In the genomic region with DNA sequence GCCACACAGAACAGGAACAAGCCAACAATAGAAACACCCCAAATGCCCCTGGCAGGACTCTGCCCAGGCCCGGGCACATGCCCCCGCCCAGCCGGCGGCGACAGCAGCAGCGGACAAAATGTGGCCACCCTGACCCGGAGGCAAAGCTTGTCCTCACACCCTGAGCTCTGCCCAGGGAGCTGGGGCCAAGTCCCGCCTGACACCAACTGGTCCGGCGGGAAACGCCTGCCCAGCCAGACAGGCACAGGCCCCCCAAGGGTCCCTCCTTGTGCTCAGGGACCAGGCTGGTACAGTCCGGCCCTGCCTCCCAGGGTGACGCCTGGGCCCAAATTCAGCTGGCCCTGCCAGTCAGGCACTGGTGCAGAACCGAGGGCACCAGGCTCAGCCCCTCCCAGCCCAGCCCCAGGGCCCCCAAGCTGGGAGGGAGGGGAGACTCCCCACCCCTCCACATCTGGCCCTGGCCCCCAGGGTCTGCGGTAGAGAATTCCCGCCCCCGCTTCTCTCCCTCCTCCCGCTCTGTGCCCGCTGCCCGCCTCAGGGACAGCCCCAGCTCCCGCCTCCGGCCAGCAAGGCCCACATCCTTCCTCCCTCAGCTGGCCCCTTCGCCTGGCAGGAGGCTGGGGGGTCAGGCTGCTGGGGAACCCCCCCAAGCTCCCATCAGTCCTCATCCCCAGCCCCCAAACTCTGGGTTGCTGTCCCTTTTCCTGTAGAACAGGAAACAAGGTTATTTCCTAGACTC, we compare ENCODE assay signal across 8 cellular contexts. TPM values are rescaled to one million over a fixed set of nuclear protein-coding genes. Genes with fewer than 3 reads are reported as not detected.
DNase-seq lines count a peak whose midpoint lies in the region; ATAC-seq and TF ChIP-seq lines count a peak whose summit lies in the region.

No MANE protein-coding gene starts in this region.

- H3K4me3 ChIP-seq in duodenal mucosa (ENCODE audit: low read depth in 1 of 2, low read length in 2 of 2) (peak overlapping the region; percentile 55 to 62), tibial nerve (peak overlapping the region; percentile 78 to 99 (median 94))

- H3K27me3 ChIP-seq in duodenal mucosa (ENCODE audit: control insufficient read depth in 1 of 2, insufficient read depth in 2 of 2, low read length in 2 of 2) (no peaks in the 10 kb centered on the region), tibial nerve (no peaks in the 10 kb centered on the region)

- TF ChIP-seq EP300 in tibial nerve (IDR thresholded peaks at IDR 0.05) = peak in 1 of 2 donors; percentile 49

- 0 to 3% methylated on average over 18 to 20 of the region's 23 CpGs for WGBS in tibial nerve, 2 donors

- H3K36me3 ChIP-seq in duodenal mucosa (ENCODE audit: control insufficient read depth in 1 of 2, insufficient read depth in 2 of 2, low read length in 2 of 2) = no peaks in the 10 kb centered on the region
- no peaks in the 10 kb centered on the region for H3K36me3 ChIP-seq in tibial nerve

- TF ChIP-seq CTCF in tibial nerve (IDR thresholded peaks at IDR 0.05) = no peak

- DNase-seq in ELF-1 (ENCODE audit: low read depth, low spot score) (peak; percentile 58), NCI-H226 (peak; percentile 50), medulla oblongata (ENCODE audit: extremely low spot score) (peak; percentile 83), tibial nerve (ENCODE audit: low spot score in 2 of 2) (no peak), hepatic stellate cell (ENCODE audit: low spot score) (no peak), NCI-H345 (lab: John Stamatoyannopoulos, UW) (no peak)

- H3K9ac ChIP-seq in duodenal mucosa (ENCODE audit: low read depth in 1 of 2, low read length in 2 of 2) = peak overlapping the region in 1 of 2 donors; percentile 32

- ATAC-seq in HG03095 (IDR thresholded peaks at IDR 0.05; ENCODE audit: unreplicated experiment) = no peak

- TF ChIP-seq POLR2A in tibial nerve (IDR thresholded peaks at IDR 0.05) = peak in 1 of 2 donors; percentile 24

- H3K9me3 ChIP-seq in duodenal mucosa (ENCODE audit: control insufficient read depth in 1 of 2, low read length in 2 of 2) (no peaks in the 10 kb centered on the region), tibial nerve (no peaks in the 10 kb centered on the region)

- H3K4me1 ChIP-seq in duodenal mucosa (ENCODE audit: control insufficient read depth in 1 of 2, insufficient read depth in 2 of 2, low read length in 2 of 2) (peaks cover 36 to 38% of the 10 kb centered on the region in 2 donors), tibial nerve (peaks cover 6 to 82% (median 66%) of the 10 kb centered on the region in 4 donors)

- H3K27ac ChIP-seq in duodenal mucosa (ENCODE audit: low read depth, low read length) = peak overlapping the region; percentile 59
- H3K27ac ChIP-seq in tibial nerve = peak overlapping the region; percentile 93 to 99 (median 97)

RNA-seq across cellular contexts. Expression of a gene that starts 2.0 kb away (rescaled TPM):
- 10 to 100 TPM; 26.4 to 39.9 (median 34.6) TPM for total RNA-seq in tibial nerve

RNA-seq across cellular contexts. Expression of a gene that starts 33.0 kb away (rescaled TPM):
- total RNA-seq in tibial nerve = 10 to 100 TPM; 18.4 to 63.9 (median 22.6) TPM

Comparison
In these comparisons a context has a peak if more than half of its experiments do, and no peak if none do; other contexts are left out.
1. DNase-seq: peak in ELF-1 (single experiment), NCI-H226 (single experiment) and medulla oblongata (single experiment); none in tibial nerve (0 of 2), hepatic stellate cell (single experiment) and NCI-H345 (single experiment).